ENCODE assay signal across 19 cellular contexts in the genomic region with DNA sequence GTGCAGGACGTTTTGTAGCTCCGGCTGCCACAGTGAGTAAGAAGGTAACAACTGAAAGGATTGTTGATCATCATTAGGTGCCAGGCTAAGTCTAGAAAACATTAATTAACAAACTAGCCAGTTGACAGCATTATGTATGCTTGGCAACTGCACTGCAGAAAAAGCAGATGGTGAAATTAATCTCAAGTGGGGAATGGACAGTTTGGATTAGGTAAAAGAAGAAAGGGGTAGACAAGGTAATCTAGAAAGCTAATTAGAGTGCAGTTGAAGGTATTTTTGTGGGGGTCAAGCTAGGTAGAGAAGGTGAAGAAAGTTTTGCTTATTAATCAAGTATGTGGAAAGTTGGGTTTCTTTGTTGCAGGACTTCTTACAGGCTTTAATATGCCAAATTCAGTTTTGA.
DNase-seq lines count a peak whose midpoint lies in the region; ATAC-seq and TF ChIP-seq lines count a peak whose summit lies in the region.
"Had no signal": no experiment of that assay in that cellular context is flagged by ENCODE, and none has a peak within 500 bp of the region (broad histone marks: within the 10 kb centered on the region; RNA-seq: fewer than 3 reads in every experiment).

No MANE protein-coding gene starts in this region.

- H3K27ac ChIP-seq in CD4-positive, alpha-beta memory T cell (ENCODE audit: low read depth, low read length) = no peak overlapping the region
- no peak overlapping the region for H3K27ac ChIP-seq in HEK293 (ENCODE audit: extremely low read depth, low read depth, low read length)

- POLR2A ChIA-PET in CD4-positive, alpha-beta memory T cell (lab: Charles Lee; ENCODE audit: partially characterized antibody) = interaction anchor here (1.8 kb wide), 1 partner anchor 96 kb away, joined by 4 read pairs; a partner anchor contains a TSS
- POLR2A ChIA-PET in HEK293 (lab: Yijun Ruan, JAX) = no interaction called here

- H3K4me3 ChIP-seq in CD4-positive, alpha-beta memory T cell (ENCODE audit: low read length in 2 of 2) = no peak overlapping the region
- H3K4me3 ChIP-seq in HEK293 (ENCODE audit: low read depth, low read length) = no peak overlapping the region

- no peak for ATAC-seq in T-helper 17 cell
- no peak for ATAC-seq in left ventricle myocardium superior
- no peak for ATAC-seq in esophagus mucosa

- H3K9me3 ChIP-seq in CD4-positive, alpha-beta memory T cell (ENCODE audit: control insufficient read depth in 1 of 2, low read length in 2 of 2) = no peaks in the 10 kb centered on the region
- no peaks in the 10 kb centered on the region for H3K9me3 ChIP-seq in HEK293 (ENCODE audit: control insufficient read depth, insufficient read depth, low read depth, low read length)
- no peaks in the 10 kb centered on the region for H3K9me3 ChIP-seq in T-helper 17 cell (ENCODE audit: control insufficient read depth, low read length, poor library complexity, severe bottlenecking)
- H3K9me3 ChIP-seq: BE2C, SK-N-SH had no signal

- H3K9me3 Mint-ChIP-seq in CD4-positive, alpha-beta memory T cell = no peaks in the 10 kb centered on the region
- H3K9me3 Mint-ChIP-seq: CD4-positive, CD25-positive, alpha-beta regulatory T cell; HFFc6; IgD-negative memory B cell had no signal

- H3K4me3 Mint-ChIP-seq in CD4-positive, alpha-beta memory T cell = no peak overlapping the region
- H3K4me3 Mint-ChIP-seq in T-helper 17 cell = no peak overlapping the region
- H3K4me3 Mint-ChIP-seq: CD4-positive, CD25-positive, alpha-beta regulatory T cell; HFFc6; IgD-negative memory B cell had no signal

- peak overlapping the region in 4 of 7 donors; percentile 2 to 54 (median 6) for H3K27ac Mint-ChIP-seq in CD4-positive, alpha-beta memory T cell
- H3K27ac Mint-ChIP-seq in T-helper 17 cell = peak overlapping the region; percentile 29
- H3K27ac Mint-ChIP-seq: CD4-positive, CD25-positive, alpha-beta regulatory T cell; HFFc6 had no signal

- no peaks in the 10 kb centered on the region for H3K27me3 ChIP-seq in CD4-positive, alpha-beta memory T cell (ENCODE audit: insufficient read depth, low read length)
- H3K27me3 ChIP-seq: BE2C had no signal

- no peak for DNase-seq in CD4-positive, alpha-beta memory T cell
- DNase-seq in NCI-H524 treated with DMSO at 0.1 percent for 48 hours (lab: John Stamatoyannopoulos, UW) = peak; percentile 94
- no peak for DNase-seq in T-helper 17 cell
- no peak for DNase-seq in left ventricle myocardium superior
- no peak for DNase-seq in SKM-1 treated with dmso at 0.1 percent for 144 hours (lab: John Stamatoyannopoulos, UW; ENCODE audit: unreplicated experiment)
- DNase-seq in NK-92 (lab: John Stamatoyannopoulos, UW; ENCODE audit: unreplicated experiment) = no peak
- DNase-seq: BE2C; CD4-positive, CD25-positive, alpha-beta regulatory T cell; DMS79; HFFc6; NCI-H1436; NCI-H2029 treated with DMSO at 0.1 percent for 48 hours; NCI-H510A treated with DMSO at 0.1 percent for 48 hours; SHP77; SK-N-SH; T-helper 1 cell had no signal

- intact Hi-C loops in CD4-positive, alpha-beta memory T cell (cut with micrococcal nuclease) = no loop called here
- intact Hi-C loops in left ventricle myocardium superior (cut with micrococcal nuclease) = no loop called here

- no peaks in the 10 kb centered on the region for H3K4me1 ChIP-seq in CD4-positive, alpha-beta memory T cell (ENCODE audit: insufficient read depth, low read length)
- 0 out of 2 replicates have a peak, but pooled peaks cover 4% of the 10 kb centered on the region for H3K4me1 ChIP-seq in HEK293 (ENCODE audit: control insufficient read depth, insufficient read depth, low read length)

- peaks cover 50% of the 10 kb centered on the region for H3K36me3 ChIP-seq in CD4-positive, alpha-beta memory T cell (ENCODE audit: insufficient read depth, low read length)
- peaks cover under 1 to 31% of the 10 kb centered on the region in 2 experiments; a peak in 2 of 3 replicates for H3K36me3 ChIP-seq in HEK293 (ENCODE audit: control insufficient read depth in 2 of 2, insufficient read depth in 1 of 2, low read length in 2 of 2)

- TF ChIP-seq CTCF in HEK293 (tag by site-specific recombination; IDR thresholded peaks at IDR 0.05) = no peak

- no peaks in the 10 kb centered on the region for H3K27me3 Mint-ChIP-seq in CD4-positive, alpha-beta memory T cell
- H3K27me3 Mint-ChIP-seq in T-helper 17 cell = no peaks in the 10 kb centered on the region
- H3K27me3 Mint-ChIP-seq: CD4-positive, CD25-positive, alpha-beta regulatory T cell; IgD-negative memory B cell had no signal

- H3K36me3 Mint-ChIP-seq in CD4-positive, alpha-beta memory T cell = peaks cover 45 to 74% of the 10 kb centered on the region in 2 donors
- peaks cover 13% of the 10 kb centered on the region for H3K36me3 Mint-ChIP-seq in T-helper 17 cell (ENCODE audit: low read depth)

- CTCF ChIA-PET in CD4-positive, alpha-beta memory T cell (lab: Charles Lee; ENCODE audit: partially characterized antibody) = interaction anchor here (1.5 kb wide), 1 partner anchor 20 kb away, joined by 3 read pairs; no protein-coding TSS in a partner anchor
- CTCF ChIA-PET in HEK293 (lab: Yijun Ruan, JAX) = interaction anchor here (0.8 to 1.4 kb wide), 3 partner anchors 19 to 575 kb away, joined by 3 to 7 read pairs (median 5); a partner anchor contains a TSS

- H3K4me1 Mint-ChIP-seq in CD4-positive, alpha-beta memory T cell = peaks cover 0 to 5% (median 3%) of the 10 kb centered on the region in 4 donors
- H3K4me1 Mint-ChIP-seq in T-helper 17 cell = peaks cover 6% of the 10 kb centered on the region

TF ChIP-seq in HEK293, 187 proteins besides CTCF, POLR2A, EP300 and RAD21:
- TF ChIP-seq PRDM1 (tag by site-specific recombination; IDR thresholded peaks at IDR 0.05) = peak; percentile 69
- TF ChIP-seq, protein P1, sequence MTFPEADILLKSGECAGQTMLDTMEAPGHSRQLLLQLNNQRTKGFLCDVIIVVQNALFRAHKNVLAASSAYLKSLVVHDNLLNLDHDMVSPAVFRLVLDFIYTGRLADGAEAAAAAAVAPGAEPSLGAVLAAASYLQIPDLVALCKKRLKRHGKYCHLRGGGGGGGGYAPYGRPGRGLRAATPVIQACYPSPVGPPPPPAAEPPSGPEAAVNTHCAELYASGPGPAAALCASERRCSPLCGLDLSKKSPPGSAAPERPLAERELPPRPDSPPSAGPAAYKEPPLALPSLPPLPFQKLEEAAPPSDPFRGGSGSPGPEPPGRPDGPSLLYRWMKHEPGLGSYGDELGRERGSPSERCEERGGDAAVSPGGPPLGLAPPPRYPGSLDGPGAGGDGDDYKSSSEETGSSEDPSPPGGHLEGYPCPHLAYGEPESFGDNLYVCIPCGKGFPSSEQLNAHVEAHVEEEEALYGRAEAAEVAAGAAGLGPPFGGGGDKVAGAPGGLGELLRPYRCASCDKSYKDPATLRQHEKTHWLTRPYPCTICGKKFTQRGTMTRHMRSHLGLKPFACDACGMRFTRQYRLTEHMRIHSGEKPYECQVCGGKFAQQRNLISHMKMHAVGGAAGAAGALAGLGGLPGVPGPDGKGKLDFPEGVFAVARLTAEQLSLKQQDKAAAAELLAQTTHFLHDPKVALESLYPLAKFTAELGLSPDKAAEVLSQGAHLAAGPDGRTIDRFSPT (tag by site-specific recombination; IDR thresholded peaks at IDR 0.05) = no peak
